ENCODE assay signal across 8 cellular contexts in the genomic region with DNA sequence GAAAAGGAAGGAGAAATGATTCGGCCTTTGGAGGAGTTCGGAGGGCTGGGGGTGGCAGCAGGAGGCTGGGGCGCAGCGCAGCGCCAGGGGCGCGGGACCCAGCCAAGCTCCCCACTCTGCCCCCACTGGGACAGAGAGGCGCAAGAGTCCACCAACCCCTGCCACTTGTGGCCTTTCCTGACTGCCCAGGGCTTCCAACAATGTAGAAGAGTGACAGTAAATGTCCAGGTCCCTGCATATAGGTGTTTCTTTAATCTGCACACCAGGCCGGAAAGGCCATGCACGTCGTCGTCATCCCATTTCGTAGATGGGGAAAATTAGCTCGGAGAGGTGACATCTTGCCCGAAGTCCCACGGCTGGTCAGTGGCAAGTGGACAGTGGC.
DNase-seq lines count a peak whose midpoint lies in the region; ATAC-seq and TF ChIP-seq lines count a peak whose summit lies in the region.

No MANE protein-coding gene starts in this region.

- WGBS in right lobe of liver (ENCODE audit: insufficient coverage, low coverage, low lambda C conversion rate, missing lambda C conversion rate): 3% methylated on average over 7 of the region's 16 CpGs
- 3% methylated on average over 9 of the region's 16 CpGs for WGBS in suprapubic skin

- H3K4me3 Mint-ChIP-seq in activated CD4-positive, alpha-beta T cell treated with anti-CD3 and anti-CD28 coated beads, Interleukin-2, amount 10 ng/mL, durations not matched to agents 24 days and 14 days: peak overlapping the region; percentile 61

- H3K4me3 ChIP-seq in choroid plexus epithelial cell (ENCODE audit: low read depth, low read length): peak overlapping the region; percentile 14
- peak overlapping the region; percentile 18 to 39 (median 29) for H3K4me3 ChIP-seq in right lobe of liver
- peak overlapping the region; percentile 51 for H3K4me3 ChIP-seq in suprapubic skin

- H3K27ac Mint-ChIP-seq in activated CD4-positive, alpha-beta T cell treated with anti-CD3 and anti-CD28 coated beads, Interleukin-2, amount 10 ng/mL, durations not matched to agents 24 days and 14 days: no peak overlapping the region

- TF ChIP-seq POLR2A in right lobe of liver (IDR thresholded peaks at IDR 0.05) (no peak), suprapubic skin (IDR thresholded peaks at IDR 0.05) (no peak)

- TF ChIP-seq EP300 in suprapubic skin (IDR thresholded peaks at IDR 0.05): no peak

- H3K36me3 Mint-ChIP-seq in activated CD4-positive, alpha-beta T cell treated with anti-CD3 and anti-CD28 coated beads, Interleukin-2, amount 10 ng/mL, durations not matched to agents 24 days and 14 days (ENCODE audit: low read depth): no peaks in the 10 kb centered on the region

- ATAC-seq in right lobe of liver (peak; percentile 2 to 29 (median 18)), GM19328 (IDR thresholded peaks at IDR 0.05; ENCODE audit: unreplicated experiment) (no peak), HG03139 (IDR thresholded peaks at IDR 0.05; ENCODE audit: unreplicated experiment) (no peak), HG03025 (IDR thresholded peaks at IDR 0.05; ENCODE audit: low FRiP score, unreplicated experiment) (no peak)

- no peaks in the 10 kb centered on the region for H3K9me3 Mint-ChIP-seq in activated CD4-positive, alpha-beta T cell treated with anti-CD3 and anti-CD28 coated beads, Interleukin-2, amount 10 ng/mL, durations not matched to agents 24 days and 14 days

- H3K27me3 Mint-ChIP-seq in activated CD4-positive, alpha-beta T cell treated with anti-CD3 and anti-CD28 coated beads, Interleukin-2, amount 10 ng/mL, durations not matched to agents 24 days and 14 days: peaks cover 54% of the 10 kb centered on the region

- no peak for TF ChIP-seq CTCF in choroid plexus epithelial cell (conservative IDR thresholded peaks at IDR 0.05; ENCODE audit: low read depth, low read length)
- no peak for TF ChIP-seq CTCF in right lobe of liver (IDR thresholded peaks at IDR 0.05)
- no peak for TF ChIP-seq CTCF in suprapubic skin (IDR thresholded peaks at IDR 0.05)

- H3K4me1 ChIP-seq in right lobe of liver (peaks cover 0 to 11% (median 5%) of the 10 kb centered on the region in 4 donors), suprapubic skin (peaks cover 16% of the 10 kb centered on the region)

- peak overlapping the region in 1 of 3 donors; percentile 21 for H3K27ac ChIP-seq in right lobe of liver
- H3K27ac ChIP-seq in suprapubic skin: peak overlapping the region; percentile 44

- H3K9me3 ChIP-seq in right lobe of liver: no peaks in the 10 kb centered on the region
- H3K9me3 ChIP-seq in suprapubic skin: no peaks in the 10 kb centered on the region

- intact Hi-C loops in activated CD4-positive, alpha-beta T cell treated with anti-CD3 and anti-CD28 coated beads, Interleukin-2, amount 10 ng/mL, durations not matched to agents 24 days and 14 days (cut with micrococcal nuclease): no loop called here
- intact Hi-C loops in right lobe of liver (cut with DNase I): no loop called here

- H3K27me3 ChIP-seq in right lobe of liver (no peaks in the 10 kb centered on the region), suprapubic skin (peaks cover 21% of the 10 kb centered on the region)

- DNase-seq in activated CD4-positive, alpha-beta T cell treated with anti-CD3 and anti-CD28 coated beads, Interleukin-2, amount 10 ng/mL, durations not matched to agents 24 days and 14 days: no peak
- DNase-seq in activated CD4-positive, alpha-beta T cell treated with anti-CD3 and anti-CD28 coated beads, Interleukin-2, amount 50 U/mL, for 1 hour: no peak
- DNase-seq in choroid plexus epithelial cell (ENCODE audit: low read depth): no peak
- DNase-seq in right lobe of liver: no peak
- DNase-seq in suprapubic skin (ENCODE audit: low spot score in 2 of 2): peak in 1 of 2 donors; percentile 53

- peaks cover 3% of the 10 kb centered on the region for H3K4me1 Mint-ChIP-seq in activated CD4-positive, alpha-beta T cell treated with anti-CD3 and anti-CD28 coated beads, Interleukin-2, amount 10 ng/mL, durations not matched to agents 24 days and 14 days

- no peaks in the 10 kb centered on the region for H3K36me3 ChIP-seq in right lobe of liver
- H3K36me3 ChIP-seq in suprapubic skin: no peaks in the 10 kb centered on the region

Comparison
In these comparisons a context has a peak if more than half of its experiments do, and no peak if none do; other contexts are left out.
1. ATAC-seq: peak in right lobe of liver (4 of 4); none in GM19328 (single experiment), HG03139 (single experiment) and HG03025 (single experiment).
2. Peak in every context shown above with its lines, with median percentiles within 50 percentile points of each other: H3K4me3 ChIP-seq.